In genomic region chr1:221839794-221840395, GRCh38 we compare ENCODE assay signal across 8 cellular contexts.
A peak's percentile ranks its signal among the peaks of the same experiment; 100 is the strongest.
DNase-seq lines count a peak whose midpoint lies in the region; ATAC-seq and TF ChIP-seq lines count a peak whose summit lies in the region.

No MANE protein-coding gene starts in this region.

- ATAC-seq in GM19023 (IDR thresholded peaks at IDR 0.05; ENCODE audit: unreplicated experiment), result peak; percentile 88
- ATAC-seq in HG03095 (IDR thresholded peaks at IDR 0.05; ENCODE audit: unreplicated experiment), result peak; percentile 83
- peak; percentile 87 for ATAC-seq in body of pancreas
- peak; percentile 89 for ATAC-seq in naive thymus-derived CD4-positive, alpha-beta T cell

- TF ChIP-seq CTCF in body of pancreas (IDR thresholded peaks at IDR 0.05) (no peak), transverse colon (IDR thresholded peaks at IDR 0.05) (no peak)

- H3K9me3 ChIP-seq in body of pancreas (no peaks in the 10 kb centered on the region), transverse colon (no peaks in the 10 kb centered on the region)
- no peaks in the 10 kb centered on the region for H3K9me3 ChIP-seq in naive thymus-derived CD4-positive, alpha-beta T cell (ENCODE audit: control insufficient read depth in 2 of 3, low read length in 3 of 3)

- peak overlapping the region in 1 of 10 donors; percentile 32 for H3K4me3 Mint-ChIP-seq in naive thymus-derived CD4-positive, alpha-beta T cell

- peaks cover 9 to 58% (median 13%) of the 10 kb centered on the region in 7 donors for H3K4me1 Mint-ChIP-seq in naive thymus-derived CD4-positive, alpha-beta T cell

- H3K36me3 Mint-ChIP-seq in naive thymus-derived CD4-positive, alpha-beta T cell, result peaks cover 0 to 2% (median 0%) of the 10 kb centered on the region in 5 donors

- peaks cover 15% of the 10 kb centered on the region for H3K4me1 ChIP-seq in body of pancreas
- peaks cover 0 to 17% of the 10 kb centered on the region in 2 donors for H3K4me1 ChIP-seq in naive thymus-derived CD4-positive, alpha-beta T cell (ENCODE audit: control insufficient read depth in 2 of 2, insufficient read depth in 2 of 2, low read length in 2 of 2)
- no peaks in the 10 kb centered on the region for H3K4me1 ChIP-seq in transverse colon

- H3K27ac ChIP-seq in body of pancreas, result peak overlapping the region in 2 of 4 donors; percentile 5 to 75
- no peak overlapping the region for H3K27ac ChIP-seq in naive thymus-derived CD4-positive, alpha-beta T cell (ENCODE audit: low read depth, low read length)
- H3K27ac ChIP-seq in transverse colon, result no peak overlapping the region

- intact Hi-C loops in body of pancreas (cut with DNase I) (no loop called here), transverse colon (cut with DNase I; ENCODE audit: low total_unique reads) (no loop called here)
- intact Hi-C loops in naive thymus-derived CD4-positive, alpha-beta T cell (cut with micrococcal nuclease), result loop anchor here (2.0 to 10.0 kb wide), 2 partner anchors 61 to 615 kb away; no protein-coding TSS in a partner anchor

- CTCF ChIA-PET in naive thymus-derived CD4-positive, alpha-beta T cell (lab: Charles Lee), result no interaction called here

- peak; percentile 93 for DNase-seq in T1000 (lab: John Stamatoyannopoulos, UW)
- DNase-seq in body of pancreas, result peak; percentile 33 to 93 (median 56)
- DNase-seq in naive thymus-derived CD4-positive, alpha-beta T cell, result peak in 1 of 9 donors; percentile 55
- peak; percentile 39 for DNase-seq in transverse colon
- DNase-seq in AG08396 (ENCODE audit: low spot score), result no peak
- no peak for DNase-seq in NCI-H748 (lab: John Stamatoyannopoulos, UW; ENCODE audit: unreplicated experiment)

- H3K27me3 Mint-ChIP-seq in naive thymus-derived CD4-positive, alpha-beta T cell, result peaks cover 0 to 9% (median 4%) of the 10 kb centered on the region in 5 donors

- H3K27ac Mint-ChIP-seq in naive thymus-derived CD4-positive, alpha-beta T cell, result peak overlapping the region in 3 of 9 donors; percentile 38 to 49 (median 46)

- H3K9me3 Mint-ChIP-seq in naive thymus-derived CD4-positive, alpha-beta T cell, result peaks cover 0 to 2% (median 0%) of the 10 kb centered on the region in 11 donors

- H3K27me3 ChIP-seq in body of pancreas (no peaks in the 10 kb centered on the region), transverse colon (no peaks in the 10 kb centered on the region)
- H3K27me3 ChIP-seq in naive thymus-derived CD4-positive, alpha-beta T cell (ENCODE audit: control insufficient read depth in 2 of 2, insufficient read depth in 2 of 2, low read length in 2 of 2), result no peaks in the 10 kb centered on the region

- TF ChIP-seq EP300 in transverse colon (IDR thresholded peaks at IDR 0.05; ENCODE audit: low read depth), result no peak

- H3K4me3 ChIP-seq in body of pancreas, result no peak overlapping the region
- H3K4me3 ChIP-seq in naive thymus-derived CD4-positive, alpha-beta T cell (ENCODE audit: low read length), result no peak overlapping the region
- H3K4me3 ChIP-seq in transverse colon, result no peak overlapping the region

- POLR2A ChIA-PET in naive thymus-derived CD4-positive, alpha-beta T cell (lab: Charles Lee), result no interaction called here

- H3K36me3 ChIP-seq in body of pancreas (replicated peaks in 1 of 2; ENCODE audit: insufficient read depth in 1 of 2, low read depth in 2 of 2), result no peaks in the 10 kb centered on the region
- H3K36me3 ChIP-seq in naive thymus-derived CD4-positive, alpha-beta T cell (ENCODE audit: control insufficient read depth in 2 of 3, insufficient read depth in 3 of 3, low read length in 3 of 3), result no peaks in the 10 kb centered on the region
- no peaks in the 10 kb centered on the region for H3K36me3 ChIP-seq in transverse colon

- TF ChIP-seq POLR2A in body of pancreas (IDR thresholded peaks at IDR 0.05) (no peak), transverse colon (IDR thresholded peaks at IDR 0.05) (no peak)

- in situ Hi-C loops in transverse colon (cut with MboI; ENCODE audit: low pct_ligation_motif_present in 1 of 4, low pct_unique_long_range_greater_than_20kb in 1 of 4, low sequenced_read_pairs in 3 of 4), result no loop called here

- 51 to 61% methylated on average over 7 of the region's 7 CpGs for WGBS in body of pancreas, 2 donors
- WGBS in transverse colon (ENCODE audit: low coverage in 1 of 2), 2 donors, result 63% methylated on average over 7 of the region's 7 CpGs; no CpG with 5 or more reads in 1 of the 2 donors

Comparison
In these comparisons a context has a peak if more than half of its experiments do, and no peak if none do; other contexts are left out.
1. DNase-seq: peak in T1000 (single experiment), body of pancreas (4 of 4) and transverse colon (single experiment); none in AG08396 (single experiment) and NCI-H748 (single experiment).
2. intact Hi-C loops: an anchor here in naive thymus-derived CD4-positive, alpha-beta T cell (2.0 to 10.0 kb wide); none called in body of pancreas and transverse colon.
3. Peak in every context shown above with its lines, with median percentiles within 50 percentile points of each other: ATAC-seq.